Comparison of ENCODE assay signal across 1 cellular context in genomic region chr1:222079546-222079945, GRCh38.
TF ChIP-seq lines count a peak whose summit lies in the region.

No MANE protein-coding gene starts in this region.

TF ChIP-seq in IMR-90, 13 proteins besides CTCF, POLR2A, EP300 and RAD21 (continued from another document):
- no peak for TF ChIP-seq SMC3 (IDR thresholded peaks at IDR 0.05; ENCODE audit: low read depth, low read length)
- no peak for TF ChIP-seq CEBPB (IDR thresholded peaks at IDR 0.05; ENCODE audit: low read depth, low read length)
- no peak for TF ChIP-seq ELK1 (IDR thresholded peaks at IDR 0.05; ENCODE audit: borderline replicate concordance, low read depth, low read length)
- TF ChIP-seq CHD1 (IDR thresholded peaks at IDR 0.05; ENCODE audit: low read depth, low read length) = no peak
- TF ChIP-seq RFX5 (IDR thresholded peaks at IDR 0.05; ENCODE audit: low read depth, low read length) = no peak
- TF ChIP-seq RCOR1 (IDR thresholded peaks at IDR 0.05; ENCODE audit: insufficient replicate concordance, low read length) = no peak
- TF ChIP-seq BHLHE40 (IDR thresholded peaks at IDR 0.05; ENCODE audit: low read depth, low read length) = no peak
- TF ChIP-seq USF2 (IDR thresholded peaks at IDR 0.05; ENCODE audit: low read depth, low read length) = no peak
- TF ChIP-seq NFE2L2 (IDR thresholded peaks at IDR 0.05; ENCODE audit: low read depth, low read length) = no peak
- no peak for TF ChIP-seq MXI1 (IDR thresholded peaks at IDR 0.05; ENCODE audit: borderline replicate concordance, low read depth, low read length)
- no peak for TF ChIP-seq MAZ (IDR thresholded peaks at IDR 0.05; ENCODE audit: borderline replicate concordance, low read depth, low read length)
- no peak for TF ChIP-seq FOS (IDR thresholded peaks at IDR 0.05; ENCODE audit: low read depth, low read length)
